Comparison of ENCODE assay signal across 10 cellular contexts in genomic region chr20:25222461-25223178, GRCh38. TPM values are rescaled to one million over a fixed set of nuclear protein-coding genes. Genes with fewer than 3 reads are reported as not detected.
A peak's percentile ranks its signal among the peaks of the same experiment; 100 is the strongest.
DNase-seq lines count a peak whose midpoint lies in the region; ATAC-seq and TF ChIP-seq lines count a peak whose summit lies in the region.
"Had no signal": no experiment of that assay in that cellular context is flagged by ENCODE, and none has a peak within 500 bp of the region (broad histone marks: within the 10 kb centered on the region; RNA-seq: fewer than 3 reads in every experiment).

No MANE protein-coding gene starts in this region.

- H3K27me3 ChIP-seq in cardiac muscle cell: no peaks in the 10 kb centered on the region
- no peaks in the 10 kb centered on the region for H3K27me3 ChIP-seq in iPS-20b (ENCODE audit: insufficient read depth, low read length)
- no peaks in the 10 kb centered on the region for H3K27me3 ChIP-seq in testis

- H3K27ac Mint-ChIP-seq in activated T-helper 2 cell treated with anti-CD3 and anti-CD28 coated beads, Interferon-gamma antibody, Interleukin-2, Interleukin-4, amounts not matched to agents 10 μg/mL and 5 μg/mL and 100 μg/mL, durations not matched to agents 14 hours and 24 hours and 36 hours: peak overlapping the region; percentile 30

- H3K4me3 Mint-ChIP-seq in activated T-helper 2 cell treated with anti-CD3 and anti-CD28 coated beads, Interferon-gamma antibody, Interleukin-2, Interleukin-4, amounts not matched to agents 10 μg/mL and 5 μg/mL and 100 μg/mL, durations not matched to agents 14 hours and 24 hours and 36 hours (ENCODE audit: low read depth): no peak overlapping the region
- H3K4me3 Mint-ChIP-seq: activated T-cell treated with anti-CD3 and anti-CD28 coated beads, Interleukin-2, amount 50 U/mL, for 4 hours had no signal

- H3K4me1 Mint-ChIP-seq in activated T-helper 2 cell treated with anti-CD3 and anti-CD28 coated beads, Interferon-gamma antibody, Interleukin-2, Interleukin-4, amounts not matched to agents 10 μg/mL and 5 μg/mL and 100 μg/mL, durations not matched to agents 14 hours and 24 hours and 36 hours (ENCODE audit: low read depth): peaks cover 7% of the 10 kb centered on the region

- 61 to 69% methylated on average over 14 to 21 of the region's 21 CpGs for WGBS in testis, 2 donors

- H3K27ac ChIP-seq in cardiac muscle cell (peak overlapping the region; percentile 70), iPS-20b (ENCODE audit: low read length) (no peak overlapping the region), testis (peak overlapping the region; percentile 79 to 81)

- intact Hi-C loops in left cardiac atrium (cut with DNase I): no loop called here
- intact Hi-C loops in activated T-helper 2 cell treated with anti-CD3 and anti-CD28 coated beads, Interferon-gamma antibody, Interleukin-2, Interleukin-4, amounts not matched to agents 10 μg/mL and 5 μg/mL and 100 μg/mL, durations not matched to agents 14 hours and 24 hours and 36 hours (cut with micrococcal nuclease): loop anchor here (1.0 kb wide), 2 partner anchors 16 to 26 kb away; partner anchors contain the start of gene PYGB
- intact Hi-C loops in testis (cut with DNase I; ENCODE audit: low total_unique reads): no loop called here

- H3K27me3 Mint-ChIP-seq in activated T-helper 2 cell treated with anti-CD3 and anti-CD28 coated beads, Interferon-gamma antibody, Interleukin-2, Interleukin-4, amounts not matched to agents 10 μg/mL and 5 μg/mL and 100 μg/mL, durations not matched to agents 14 hours and 24 hours and 36 hours (ENCODE audit: low read depth): no peaks in the 10 kb centered on the region

- TF ChIP-seq CTCF in cardiac muscle cell (IDR thresholded peaks at IDR 0.05; ENCODE audit: low read depth, low read length) (no peak), testis (IDR thresholded peaks at IDR 0.05) (no peak)

- H3K4me1 ChIP-seq in cardiac muscle cell (ENCODE audit: low read depth) (peaks cover 23% of the 10 kb centered on the region), iPS-20b (ENCODE audit: insufficient read depth, low read length) (peaks cover 5% of the 10 kb centered on the region; the same call in 1 of the 2 replicates), testis (peaks cover 45% of the 10 kb centered on the region)

- H3K9me3 ChIP-seq in cardiac muscle cell (ENCODE audit: low read depth) (no peaks in the 10 kb centered on the region), iPS-20b (ENCODE audit: insufficient read depth, low read depth, low read length) (no peaks in the 10 kb centered on the region), testis (no peaks in the 10 kb centered on the region)

- no peak overlapping the region for H3K4me3 ChIP-seq in cardiac muscle cell
- H3K4me3 ChIP-seq in iPS-20b (ENCODE audit: low read length): no peak overlapping the region
- H3K4me3 ChIP-seq in testis: no peak overlapping the region

- no peak for ATAC-seq in left cardiac atrium

- H3K36me3 ChIP-seq in cardiac muscle cell (no peaks in the 10 kb centered on the region), iPS-20b (ENCODE audit: insufficient read depth, low read depth, low read length) (peaks cover 8% of the 10 kb centered on the region; the same call in 1 of the 2 replicates), testis (ENCODE audit: low read depth, missing control alignments) (no peaks in the 10 kb centered on the region)

- no peak for TF ChIP-seq POLR2A in testis (IDR thresholded peaks at IDR 0.05)

- no peaks in the 10 kb centered on the region for H3K9me3 Mint-ChIP-seq in activated T-helper 2 cell treated with anti-CD3 and anti-CD28 coated beads, Interferon-gamma antibody, Interleukin-2, Interleukin-4, amounts not matched to agents 10 μg/mL and 5 μg/mL and 100 μg/mL, durations not matched to agents 14 hours and 24 hours and 36 hours
- H3K9me3 Mint-ChIP-seq: activated T-cell treated with anti-CD3 and anti-CD28 coated beads, Interleukin-2, amount 50 U/mL, for 4 hours had no signal

- no peak for DNase-seq in cardiac muscle cell (ENCODE audit: low read depth in 1 of 2, low spot score in 1 of 2)
- DNase-seq in left cardiac atrium: no peak
- DNase-seq in activated T-helper 2 cell treated with anti-CD3 and anti-CD28 coated beads, Interferon-gamma antibody, Interleukin-2, Interleukin-4, amounts not matched to agents 10 μg/mL and 5 μg/mL and 100 μg/mL, durations not matched to agents 14 hours and 24 hours and 36 hours (ENCODE audit: low spot score): no peak
- no peak for DNase-seq in testis
- no peak for DNase-seq in SK-N-DZ (ENCODE audit: low spot score)
- DNase-seq in effector CD8-positive, alpha-beta T cell (lab: John Stamatoyannopoulos, UW): no peak
- DNase-seq in stimulated activated CD4-positive, alpha-beta T cell treated with anti-CD3 and anti-CD28 coated beads, Interleukin-12 subunit alpha, Interleukin-12 subunit beta, amount 100 ng/mL, for 4 hours: no peak
- DNase-seq: activated T-cell treated with anti-CD3 and anti-CD28 coated beads, Interleukin-2, amount 50 U/mL, for 4 hours; NCI-H2171 had no signal

- no peaks in the 10 kb centered on the region for H3K36me3 Mint-ChIP-seq in activated T-helper 2 cell treated with anti-CD3 and anti-CD28 coated beads, Interferon-gamma antibody, Interleukin-2, Interleukin-4, amounts not matched to agents 10 μg/mL and 5 μg/mL and 100 μg/mL, durations not matched to agents 14 hours and 24 hours and 36 hours (ENCODE audit: low read depth)

- H3K9ac ChIP-seq in iPS-20b (ENCODE audit: low read depth, low read length): peak overlapping the region; percentile 1; the same call in 1 of the 2 replicates

RNA-seq across cellular contexts. Expression of gene PYGB, which starts 25.3 kb away (rescaled TPM):
- total RNA-seq in cardiac muscle cell: 243 and 268 TPM in 2 replicates
- 178 and 192 TPM in 2 replicates for polyA plus RNA-seq in cardiac muscle cell
- total RNA-seq in left cardiac atrium: 100 to 1,000 TPM; 103 to 152 TPM
- 34.5 and 37.1 TPM in 2 replicates for total RNA-seq in activated T-helper 2 cell treated with anti-CD3 and anti-CD28 coated beads, Interferon-gamma antibody, Interleukin-2, Interleukin-4, amounts not matched to agents 10 μg/mL and 5 μg/mL and 100 μg/mL, durations not matched to agents 14 hours and 24 hours and 36 hours
- 10 to 100 TPM; 91.5 TPM for total RNA-seq in testis
- polyA plus RNA-seq in testis (ENCODE audit: insufficient read depth, low read depth, low replicate concordance): 50.8 TPM
- 127 and 155 TPM in 2 replicates for polyA plus RNA-seq in SK-N-DZ (2014; cell fraction: cytosol; rRNA removed)
- polyA plus RNA-seq in SK-N-DZ (2014; cell fraction: nucleus; rRNA removed): 212 and 244 TPM in 2 replicates

RNA-seq across cellular contexts. Expression of gene ENTPD6, which starts 27.1 kb away (rescaled TPM):
- total RNA-seq in cardiac muscle cell (107 and 110 TPM in 2 replicates), left cardiac atrium (100 to 1,000 TPM; 110 to 127 TPM), testis (100 to 1,000 TPM; 157 to 204 TPM)
- polyA plus RNA-seq in cardiac muscle cell (95.7 and 107 TPM in 2 replicates), testis (ENCODE audit: insufficient read depth, low read depth, low replicate concordance) (80.7 TPM)
- 48.8 and 49.1 TPM in 2 replicates for total RNA-seq in activated T-helper 2 cell treated with anti-CD3 and anti-CD28 coated beads, Interferon-gamma antibody, Interleukin-2, Interleukin-4, amounts not matched to agents 10 μg/mL and 5 μg/mL and 100 μg/mL, durations not matched to agents 14 hours and 24 hours and 36 hours
- 58.0 and 61.2 TPM in 2 replicates for polyA plus RNA-seq in SK-N-DZ (2014; cell fraction: cytosol; rRNA removed)
- polyA plus RNA-seq in SK-N-DZ (2014; cell fraction: nucleus; rRNA removed): 253 and 269 TPM in 2 replicates
